21 cellular contexts compared by ENCODE assay signal in genomic region chr4:10495651-10496050, GRCh38.
"Had no signal": no experiment of that assay in that cellular context is flagged by ENCODE, and none has a peak within 500 bp of the region (broad histone marks: within the 10 kb centered on the region; RNA-seq: fewer than 3 reads in every experiment).

No MANE protein-coding gene starts in this region.

- ATAC-seq: activated CD4-positive, alpha-beta T cell treated with anti-CD3 and anti-CD28 coated beads for 36 hours; activated CD8-positive, alpha-beta memory T cell treated with anti-CD3 and anti-CD28 coated beads, Interleukin-2, amount 10 ng/mL, durations not matched to agents 7 days and 5 days; gastroesophageal sphincter; heart left ventricle; left cardiac atrium; naive thymus-derived CD8-positive, alpha-beta T cell had no signal

- H3K36me3 ChIP-seq: esophagus muscularis mucosa, gastroesophageal sphincter, heart left ventricle, thyroid gland had no signal

- H3K9me3 ChIP-seq: esophagus muscularis mucosa, gastroesophageal sphincter, heart left ventricle, thyroid gland had no signal

- H3K36me3 Mint-ChIP-seq: activated CD4-positive, alpha-beta memory T cell treated with anti-CD3 and anti-CD28 coated beads for 36 hours; activated CD8-positive, alpha-beta memory T cell treated with anti-CD3 and anti-CD28 coated beads, Interleukin-2, amount 10 ng/mL, durations not matched to agents 7 days and 5 days; activated naive CD8-positive, alpha-beta T cell; naive thymus-derived CD8-positive, alpha-beta T cell had no signal

- H3K4me1 ChIP-seq: esophagus muscularis mucosa, gastroesophageal sphincter, heart left ventricle, thyroid gland had no signal

- H3K4me3 ChIP-seq: esophagus muscularis mucosa, gastroesophageal sphincter, heart left ventricle, thyroid gland had no signal

- H3K27me3 ChIP-seq: thyroid gland had no signal

- DNase-seq: activated CD4-positive, alpha-beta memory T cell treated with anti-CD3 and anti-CD28 coated beads for 36 hours; activated CD4-positive, alpha-beta T cell treated with anti-CD3 and anti-CD28 coated beads for 36 hours; activated CD8-positive, alpha-beta memory T cell treated with anti-CD3 and anti-CD28 coated beads, Interleukin-2, amount 10 ng/mL, durations not matched to agents 7 days and 5 days; effector CD8-positive, alpha-beta T cell; heart left ventricle; left cardiac atrium; mesenchymal stem cell; naive thymus-derived CD8-positive, alpha-beta T cell; posterior cingulate gyrus; retina; stimulated activated CD4-positive, alpha-beta T cell treated with anti-CD3 and anti-CD28 coated beads, Interleukin-12 subunit alpha, Interleukin-12 subunit beta, amount 100 ng/mL, for 4 hours; stimulated activated CD4-positive, alpha-beta T cell treated with anti-CD3 and anti-CD28 coated beads, Interleukin-1b, Interleukin-23, amount 100 ng/mL, for 48 hours; stimulated activated CD8-positive, alpha-beta memory T cell treated with anti-CD3 and anti-CD28 coated beads, Interleukin-4, amount 100 ng/mL, for 48 hours; stimulated activated naive CD4-positive, alpha-beta T cell; thyroid gland had no signal

- H3K27ac ChIP-seq: esophagus muscularis mucosa, gastroesophageal sphincter, heart left ventricle, thyroid gland had no signal

- FAIRE-seq: endothelial cell of umbilical vein, TTC549 had no signal

- H3K9me3 Mint-ChIP-seq: activated CD4-positive, alpha-beta memory T cell treated with anti-CD3 and anti-CD28 coated beads for 36 hours; naive thymus-derived CD8-positive, alpha-beta T cell; T-helper 2 cell treated with Interferon-gamma antibody and Interleukin-4, amounts not matched to agents 5 μg/mL and 100 μg/mL, for 36 hours had no signal

- H3K4me1 Mint-ChIP-seq: activated CD4-positive, alpha-beta T cell treated with anti-CD3 and anti-CD28 coated beads for 36 hours; activated CD8-positive, alpha-beta memory T cell treated with anti-CD3 and anti-CD28 coated beads, Interleukin-2, amount 10 ng/mL, durations not matched to agents 7 days and 5 days; naive thymus-derived CD8-positive, alpha-beta T cell had no signal

- H3K4me3 Mint-ChIP-seq: activated CD4-positive, alpha-beta memory T cell treated with anti-CD3 and anti-CD28 coated beads for 36 hours; activated CD4-positive, alpha-beta T cell treated with anti-CD3 and anti-CD28 coated beads for 36 hours; activated CD8-positive, alpha-beta memory T cell treated with anti-CD3 and anti-CD28 coated beads, Interleukin-2, amount 10 ng/mL, durations not matched to agents 7 days and 5 days; activated naive CD8-positive, alpha-beta T cell; naive thymus-derived CD8-positive, alpha-beta T cell; T-helper 2 cell treated with Interferon-gamma antibody and Interleukin-4, amounts not matched to agents 5 μg/mL and 100 μg/mL, for 36 hours had no signal

- H3K27ac Mint-ChIP-seq: activated CD4-positive, alpha-beta memory T cell treated with anti-CD3 and anti-CD28 coated beads for 36 hours; activated CD4-positive, alpha-beta T cell treated with anti-CD3 and anti-CD28 coated beads for 36 hours; activated CD8-positive, alpha-beta memory T cell treated with anti-CD3 and anti-CD28 coated beads, Interleukin-2, amount 10 ng/mL, durations not matched to agents 7 days and 5 days; activated naive CD8-positive, alpha-beta T cell; naive thymus-derived CD8-positive, alpha-beta T cell; T-helper 2 cell treated with Interferon-gamma antibody and Interleukin-4, amounts not matched to agents 5 μg/mL and 100 μg/mL, for 36 hours had no signal
